Comparison of ENCODE assay signal across 24 cellular contexts in the genomic region with DNA sequence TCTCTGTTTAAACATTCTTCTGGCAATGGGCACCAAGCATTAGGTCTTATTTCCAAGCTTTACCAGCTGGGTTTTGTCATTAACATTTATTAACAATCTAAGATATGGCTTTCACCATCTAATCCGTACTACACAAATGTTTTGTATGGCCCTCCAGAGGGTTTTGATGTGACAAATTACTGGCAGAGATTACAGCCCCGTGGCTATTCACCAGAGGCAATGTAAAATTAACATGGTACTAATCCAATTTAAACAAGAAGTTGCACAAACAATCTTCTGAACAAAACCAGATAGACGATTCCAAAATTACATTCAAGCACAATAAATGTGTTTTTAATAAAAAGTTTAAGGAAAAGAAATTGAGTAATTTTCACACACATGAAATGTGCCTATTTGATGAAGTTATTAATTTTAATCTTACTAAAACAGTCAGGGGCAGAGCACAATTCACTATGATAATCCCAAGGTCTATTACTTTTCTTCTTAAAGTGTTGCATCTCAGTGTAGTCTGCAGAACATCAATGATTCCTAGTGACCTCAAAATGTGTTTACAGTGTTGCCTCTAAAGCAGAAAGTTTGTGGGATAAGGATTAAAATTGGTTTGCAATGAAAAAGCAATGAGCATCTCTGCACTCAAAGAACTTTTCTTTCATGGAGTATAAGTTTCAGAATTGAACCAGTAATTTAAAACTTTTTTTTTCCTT.
A peak's percentile ranks its signal among the peaks of the same experiment; 100 is the strongest.
DNase-seq lines count a peak whose midpoint lies in the region; ATAC-seq and TF ChIP-seq lines count a peak whose summit lies in the region.
"Had no signal": no experiment of that assay in that cellular context is flagged by ENCODE, and none has a peak within 500 bp of the region (broad histone marks: within the 10 kb centered on the region; RNA-seq: fewer than 3 reads in every experiment).

No MANE protein-coding gene starts in this region.

- H3K4me1 Mint-ChIP-seq in activated naive CD4-positive, alpha-beta T cell treated with anti-CD3 and anti-CD28 coated beads, Interleukin-2, amount 50 U/mL, for 24 hours: no peaks in the 10 kb centered on the region
- H3K4me1 Mint-ChIP-seq in activated CD4-positive, alpha-beta memory T cell treated with anti-CD3 and anti-CD28 coated beads, Interleukin-2, amount 10 ng/mL, durations not matched to agents 7 days and 5 days: no peaks in the 10 kb centered on the region
- H3K4me1 Mint-ChIP-seq: WTC11 had no signal

- ATAC-seq in HG02973 (IDR thresholded peaks at IDR 0.05; ENCODE audit: unreplicated experiment): no peak
- ATAC-seq: activated CD8-positive, alpha-beta T cell treated with anti-CD3 and anti-CD28 coated beads, Interleukin-2, amount 10 ng/mL, durations not matched to agents 7 days and 5 days; GM23338; WTC11 had no signal

- H3K4me3 ChIP-seq in fibroblast of the aortic adventitia (ENCODE audit: low read depth, low read length) (no peak overlapping the region), tibial artery (no peak overlapping the region)
- H3K4me3 ChIP-seq: GM23338 had no signal

- no peak overlapping the region for H3K4me3 Mint-ChIP-seq in activated naive CD4-positive, alpha-beta T cell treated with anti-CD3 and anti-CD28 coated beads, Interleukin-2, amount 50 U/mL, for 24 hours
- H3K4me3 Mint-ChIP-seq in activated CD4-positive, alpha-beta memory T cell treated with anti-CD3 and anti-CD28 coated beads, Interleukin-2, amount 10 ng/mL, durations not matched to agents 7 days and 5 days: no peak overlapping the region
- H3K4me3 Mint-ChIP-seq: activated CD8-positive, alpha-beta T cell treated with anti-CD3 and anti-CD28 coated beads, Interleukin-2, amount 10 ng/mL, durations not matched to agents 7 days and 5 days; activated T-cell treated with anti-CD3 and anti-CD28 coated beads, Interleukin-2, amount 50 U/mL, for 24 hours; GM23338; WTC11 had no signal

- POLR2A ChIA-PET in activated CD4-positive, alpha-beta memory T cell treated with anti-CD3 and anti-CD28 coated beads, Interleukin-2, amount 10 ng/mL, durations not matched to agents 7 days and 5 days (lab: Charles Lee): no interaction called here

- no peak for DNase-seq in activated naive CD4-positive, alpha-beta T cell treated with anti-CD3 and anti-CD28 coated beads, Interleukin-2, amount 50 U/mL, for 16 hours
- DNase-seq in NCI-H82 treated with DMSO at 0.1 percent for 48 hours (lab: John Stamatoyannopoulos, UW; ENCODE audit: unreplicated experiment) (peak; percentile 15), fibroblast of the aortic adventitia (ENCODE audit: low read depth) (peak; percentile 86), tibial artery (peak; percentile 49 to 66), GM20000 (ENCODE audit: low spot score) (no peak)
- DNase-seq in activated CD4-positive, alpha-beta memory T cell treated with anti-CD3 and anti-CD28 coated beads, Interleukin-2, amount 10 ng/mL, durations not matched to agents 7 days and 5 days: no peak
- DNase-seq: activated CD8-positive, alpha-beta T cell treated with anti-CD3 and anti-CD28 coated beads, Interleukin-2, amount 10 ng/mL, durations not matched to agents 7 days and 5 days; activated naive CD4-positive, alpha-beta T cell; activated T-cell treated with anti-CD3 and anti-CD28 coated beads, Interleukin-2, amount 50 U/mL, for 24 hours; anterior cingulate cortex; cerebellar nuclear complex; DMS 273 treated with DMSO at 0.1 percent for 48 hours; effector CD4-positive, alpha-beta T cell; GF-D8; NCI-H187; SK-N-SH; stimulated activated CD4-positive, alpha-beta T cell treated with anti-CD3 and anti-CD28 coated beads, Interleukin-12 subunit alpha, Interleukin-12 subunit beta, amount 100 ng/mL, for 4 hours; stimulated activated CD8-positive, alpha-beta memory T cell treated with anti-CD3 and anti-CD28 coated beads, Interleukin-4, amount 100 ng/mL, for 48 hours had no signal

- CTCF ChIA-PET in activated CD4-positive, alpha-beta memory T cell treated with anti-CD3 and anti-CD28 coated beads, Interleukin-2, amount 10 ng/mL, durations not matched to agents 7 days and 5 days (lab: Charles Lee): no interaction called here

- H3K4me1 ChIP-seq in tibial artery: peaks cover 0 to 67% (median 12%) of the 10 kb centered on the region in 4 donors

- no peaks in the 10 kb centered on the region for H3K27me3 ChIP-seq in tibial artery

- peak overlapping the region; percentile 23 for H3K27ac Mint-ChIP-seq in activated naive CD4-positive, alpha-beta T cell treated with anti-CD3 and anti-CD28 coated beads, Interleukin-2, amount 50 U/mL, for 24 hours
- no peak overlapping the region for H3K27ac Mint-ChIP-seq in activated CD4-positive, alpha-beta memory T cell treated with anti-CD3 and anti-CD28 coated beads, Interleukin-2, amount 10 ng/mL, durations not matched to agents 7 days and 5 days
- H3K27ac Mint-ChIP-seq: activated CD8-positive, alpha-beta T cell treated with anti-CD3 and anti-CD28 coated beads, Interleukin-2, amount 10 ng/mL, durations not matched to agents 7 days and 5 days; activated T-cell treated with anti-CD3 and anti-CD28 coated beads, Interleukin-2, amount 50 U/mL, for 24 hours; GM23338; WTC11 had no signal

- H3K36me3 ChIP-seq in tibial artery: peaks cover 0 to 3% (median 0%) of the 10 kb centered on the region in 3 donors

- peak overlapping the region; percentile 57 to 58 for H3K27ac ChIP-seq in tibial artery
- H3K27ac ChIP-seq: C4-2B, KMS-11 had no signal

- H3K36me3 Mint-ChIP-seq in activated naive CD4-positive, alpha-beta T cell treated with anti-CD3 and anti-CD28 coated beads, Interleukin-2, amount 50 U/mL, for 24 hours: peaks cover 42% of the 10 kb centered on the region
- H3K36me3 Mint-ChIP-seq in activated CD4-positive, alpha-beta memory T cell treated with anti-CD3 and anti-CD28 coated beads, Interleukin-2, amount 10 ng/mL, durations not matched to agents 7 days and 5 days (ENCODE audit: low read depth): peaks cover 43% of the 10 kb centered on the region

- H3K27me3 Mint-ChIP-seq in activated naive CD4-positive, alpha-beta T cell treated with anti-CD3 and anti-CD28 coated beads, Interleukin-2, amount 50 U/mL, for 24 hours: no peaks in the 10 kb centered on the region
- H3K27me3 Mint-ChIP-seq in activated CD4-positive, alpha-beta memory T cell treated with anti-CD3 and anti-CD28 coated beads, Interleukin-2, amount 10 ng/mL, durations not matched to agents 7 days and 5 days: no peaks in the 10 kb centered on the region
- H3K27me3 Mint-ChIP-seq: activated T-cell treated with anti-CD3 and anti-CD28 coated beads, Interleukin-2, amount 50 U/mL, for 24 hours had no signal

- TF ChIP-seq CTCF in fibroblast of the aortic adventitia (IDR thresholded peaks at IDR 0.05; ENCODE audit: insufficient read depth, low read length) (no peak), tibial artery (IDR thresholded peaks at IDR 0.05) (no peak), GM20000 (IDR thresholded peaks at IDR 0.05; ENCODE audit: extremely low read depth, missing control alignments) (no peak)

- intact Hi-C loops in tibial artery (cut with DNase I; ENCODE audit: low total_unique reads): loop anchor here (5.0 to 10.0 kb wide), 3 partner anchors 268 to 518 kb away; partner anchors contain the start of gene PPIC

- no peaks in the 10 kb centered on the region for H3K9me3 ChIP-seq in tibial artery
- H3K9me3 ChIP-seq: SK-N-SH had no signal

- peaks cover 14% of the 10 kb centered on the region for H3K9me3 Mint-ChIP-seq in activated naive CD4-positive, alpha-beta T cell treated with anti-CD3 and anti-CD28 coated beads, Interleukin-2, amount 50 U/mL, for 24 hours
- peaks cover 6% of the 10 kb centered on the region for H3K9me3 Mint-ChIP-seq in activated CD4-positive, alpha-beta memory T cell treated with anti-CD3 and anti-CD28 coated beads, Interleukin-2, amount 10 ng/mL, durations not matched to agents 7 days and 5 days

Comparison
In these comparisons a context has a peak if more than half of its experiments do, and no peak if none do; other contexts are left out.
1. DNase-seq: peak in NCI-H82 treated with DMSO at 0.1 percent for 48 hours (single experiment), fibroblast of the aortic adventitia (single experiment) and tibial artery (2 of 2); none in activated naive CD4-positive, alpha-beta T cell treated with anti-CD3 and anti-CD28 coated beads, Interleukin-2, amount 50 U/mL, for 16 hours (single experiment), activated CD4-positive, alpha-beta memory T cell treated with anti-CD3 and anti-CD28 coated beads, Interleukin-2, amount 10 ng/mL, durations not matched to agents 7 days and 5 days (single experiment) and GM20000 (single experiment).